Comparison of ENCODE assay signal across 19 cellular contexts in the genomic region with DNA sequence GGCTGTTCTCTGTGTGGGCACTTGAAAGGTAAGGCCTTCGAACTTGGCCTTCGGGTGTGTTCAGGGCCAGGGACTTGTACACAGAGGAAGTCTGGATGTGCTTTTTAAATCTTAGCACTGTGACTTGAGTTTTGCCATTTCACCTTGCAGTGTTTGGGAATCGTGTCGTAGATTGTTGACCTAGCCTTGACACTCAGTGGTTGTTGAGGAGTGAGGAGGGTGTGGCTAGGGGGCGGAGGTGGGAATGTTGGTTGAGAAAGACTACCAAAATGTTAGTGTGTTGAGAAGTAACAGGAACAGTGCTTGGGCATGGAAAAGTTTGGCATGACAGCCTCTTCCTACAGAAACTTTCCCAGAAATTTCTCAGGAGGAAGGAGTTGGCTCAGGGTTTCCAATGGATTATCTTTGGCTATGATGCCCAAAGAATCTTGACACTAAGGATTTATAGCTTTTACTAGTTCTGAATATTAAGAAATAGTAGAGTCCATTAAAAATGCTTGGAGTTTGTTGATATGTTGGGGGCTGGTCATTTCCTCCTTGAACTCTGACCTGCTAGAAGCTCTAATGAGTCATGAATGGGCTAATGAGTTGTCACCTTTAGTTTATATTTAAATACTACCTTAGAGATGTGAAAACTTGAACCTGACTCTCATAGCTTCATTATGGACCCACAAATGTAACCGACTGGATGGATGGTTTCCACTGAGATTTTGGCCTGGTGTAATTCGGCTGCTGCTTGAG. TPM values are rescaled to one million over a fixed set of nuclear protein-coding genes. Genes with fewer than 3 reads are reported as not detected.
DNase-seq lines count a peak whose midpoint lies in the region; ATAC-seq, FAIRE-seq and TF ChIP-seq lines count a peak whose summit lies in the region.
"Had no signal": no experiment of that assay in that cellular context is flagged by ENCODE, and none has a peak within 500 bp of the region (broad histone marks: within the 10 kb centered on the region; RNA-seq: fewer than 3 reads in every experiment).

No MANE protein-coding gene starts in this region.

- peaks cover 52% of the 10 kb centered on the region for H3K4me1 ChIP-seq in MM.1S (ENCODE audit: low read length)
- H3K4me1 ChIP-seq in small intestine (ENCODE audit: control insufficient read depth in 2 of 2, insufficient read depth in 1 of 2, low read depth in 1 of 2, low read length in 1 of 2), result peaks cover 11 to 22% of the 10 kb centered on the region in 2 donors
- no peaks in the 10 kb centered on the region for H3K4me1 ChIP-seq in naive thymus-derived CD4-positive, alpha-beta T cell (ENCODE audit: control insufficient read depth in 2 of 2, insufficient read depth in 2 of 2, low read length in 2 of 2)
- no peaks in the 10 kb centered on the region for H3K4me1 ChIP-seq in neural progenitor cell

- FAIRE-seq in GM12892 (lab: Jason Lieb, UNC), result peak; percentile 54
- no peak for FAIRE-seq in small intestine (lab: Jason Lieb, UNC)

- H4K20me1 ChIP-seq in MM.1S (ENCODE audit: insufficient read depth, low read length) (no peaks in the 10 kb centered on the region), neural progenitor cell (ENCODE audit: low read depth) (no peaks in the 10 kb centered on the region)

- POLR2A ChIA-PET in naive thymus-derived CD4-positive, alpha-beta T cell (lab: Charles Lee), result no interaction called here

- H3K9me2 ChIP-seq in MM.1S (replicated peaks; ENCODE audit: insufficient read depth, low read length), result no peaks in the 10 kb centered on the region

- DNase-seq in GM12892 (ENCODE audit: insufficient read length), result no peak
- DNase-seq in MM.1S, result no peak
- DNase-seq in left colon, result peak in 1 of 2 donors; percentile 36
- DNase-seq in small intestine, result peak; percentile 68
- no peak for DNase-seq in naive thymus-derived CD4-positive, alpha-beta T cell
- DNase-seq in neural progenitor cell (ENCODE audit: low spot score), result no peak
- DNase-seq: ACHN, AML-193, GDM1, H9, KG1, NCI-H1417, NCI-H187, NCI-H2107, NCI-H2227 treated with DMSO at 0.1 percent for 48 hours, NCI-H524 treated with DMSO at 0.1 percent for 48 hours had no signal

- no peak overlapping the region for H3K27ac Mint-ChIP-seq in naive thymus-derived CD4-positive, alpha-beta T cell
- H3K27ac Mint-ChIP-seq in neural progenitor cell, result no peak overlapping the region
- H3K27ac Mint-ChIP-seq: CD14-positive monocyte, H9 had no signal

- no peak for TF ChIP-seq POLR2A in GM12892 (IDR thresholded peaks at IDR 0.05; ENCODE audit: low read depth, low read length)

- H2AFZ ChIP-seq in MM.1S (ENCODE audit: low read length) (no peak overlapping the region), neural progenitor cell (replicated peaks) (no peak overlapping the region)
- H2AFZ ChIP-seq: PC-9 had no signal

- peak; percentile 22 for ATAC-seq in left colon
- ATAC-seq in naive thymus-derived CD4-positive, alpha-beta T cell, result no peak
- ATAC-seq in HG02852 (IDR thresholded peaks at IDR 0.05; ENCODE audit: unreplicated experiment), result no peak

- no peaks in the 10 kb centered on the region for H3K27me3 Mint-ChIP-seq in naive thymus-derived CD4-positive, alpha-beta T cell
- peaks cover 5% of the 10 kb centered on the region for H3K27me3 Mint-ChIP-seq in neural progenitor cell (ENCODE audit: insufficient read depth, low read depth)

- H3K36me3 Mint-ChIP-seq in naive thymus-derived CD4-positive, alpha-beta T cell, result no peaks in the 10 kb centered on the region
- no peaks in the 10 kb centered on the region for H3K36me3 Mint-ChIP-seq in neural progenitor cell
- H3K36me3 Mint-ChIP-seq: CD14-positive monocyte had no signal

- H3K4me3 ChIP-seq in MM.1S (ENCODE audit: low read length) (no peak overlapping the region), small intestine (ENCODE audit: low read depth in 1 of 2, low read length in 2 of 2) (no peak overlapping the region), neural progenitor cell (no peak overlapping the region)
- H3K4me3 ChIP-seq in naive thymus-derived CD4-positive, alpha-beta T cell (ENCODE audit: low read length), result no peak overlapping the region
- H3K4me3 ChIP-seq: PC-9 had no signal

- CTCF ChIA-PET in naive thymus-derived CD4-positive, alpha-beta T cell (lab: Charles Lee), result no interaction called here

- peaks cover 0 to 17% (median 0%) of the 10 kb centered on the region in 7 donors for H3K4me1 Mint-ChIP-seq in naive thymus-derived CD4-positive, alpha-beta T cell
- H3K4me1 Mint-ChIP-seq in neural progenitor cell, result no peaks in the 10 kb centered on the region
- H3K4me1 Mint-ChIP-seq: CD14-positive monocyte, H9 had no signal

- no peak overlapping the region for H3K4me3 Mint-ChIP-seq in naive thymus-derived CD4-positive, alpha-beta T cell
- H3K4me3 Mint-ChIP-seq in neural progenitor cell, result no peak overlapping the region
- H3K4me3 Mint-ChIP-seq: CD14-positive monocyte, H9 had no signal

- H3K79me2 ChIP-seq in MM.1S (ENCODE audit: low read length) (peaks cover 93% of the 10 kb centered on the region), neural progenitor cell (ENCODE audit: low read depth) (no peaks in the 10 kb centered on the region)

- H3K27ac ChIP-seq in MM.1S (ENCODE audit: low read length), result peak overlapping the region; percentile 100
- peak overlapping the region; percentile 32 to 81 for H3K27ac ChIP-seq in small intestine (ENCODE audit: low read depth in 1 of 2, low read length in 1 of 2)
- H3K27ac ChIP-seq in naive thymus-derived CD4-positive, alpha-beta T cell (ENCODE audit: low read depth, low read length), result no peak overlapping the region
- H3K27ac ChIP-seq in neural progenitor cell, result no peak overlapping the region
- H3K27ac ChIP-seq: PC-9 had no signal

- H3K9me3 Mint-ChIP-seq in naive thymus-derived CD4-positive, alpha-beta T cell, result peaks cover 0 to 2% (median 0%) of the 10 kb centered on the region in 11 donors
- H3K9me3 Mint-ChIP-seq in neural progenitor cell, result no peaks in the 10 kb centered on the region
- H3K9me3 Mint-ChIP-seq: H9 had no signal

- TF ChIP-seq CTCF in MM.1S (IDR thresholded peaks at IDR 0.05; ENCODE audit: low read length), result no peak
- no peak for TF ChIP-seq CTCF in neural progenitor cell (IDR thresholded peaks at IDR 0.05)

- H3K36me3 ChIP-seq in MM.1S (replicated peaks; ENCODE audit: insufficient read depth, low read length) (peaks cover under 1% of the 10 kb centered on the region; the same call in 1 of the 2 replicates), small intestine (ENCODE audit: control insufficient read depth in 2 of 2, insufficient read depth in 2 of 2, low read length in 2 of 2) (no peaks in the 10 kb centered on the region), neural progenitor cell (no peaks in the 10 kb centered on the region)
- no peaks in the 10 kb centered on the region for H3K36me3 ChIP-seq in naive thymus-derived CD4-positive, alpha-beta T cell (ENCODE audit: control insufficient read depth in 2 of 3, insufficient read depth in 3 of 3, low read length in 3 of 3)

- intact Hi-C loops in left colon (cut with DNase I, micrococcal nuclease), result no loop called here
- intact Hi-C loops in naive thymus-derived CD4-positive, alpha-beta T cell (cut with micrococcal nuclease), result no loop called here

- H3K9ac ChIP-seq in MM.1S (ENCODE audit: low read length) (0 out of 2 replicates have a peak overlapping the region, but pooled peaks have one; percentile 8), neural progenitor cell (no peak overlapping the region)

- H3F3A ChIP-seq in MM.1S (ENCODE audit: insufficient read depth, low read length), result peaks cover 39% of the 10 kb centered on the region
- no peaks in the 10 kb centered on the region for H3F3A ChIP-seq in neural progenitor cell (ENCODE audit: low read depth)

- H3K9me3 ChIP-seq in MM.1S (replicated peaks; ENCODE audit: insufficient read depth, low read length), result no peaks in the 10 kb centered on the region
- no peaks in the 10 kb centered on the region for H3K9me3 ChIP-seq in small intestine (ENCODE audit: control insufficient read depth, low read depth)
- H3K9me3 ChIP-seq in naive thymus-derived CD4-positive, alpha-beta T cell (ENCODE audit: control insufficient read depth in 2 of 3, low read length in 3 of 3), result no peaks in the 10 kb centered on the region
- no peaks in the 10 kb centered on the region for H3K9me3 ChIP-seq in neural progenitor cell (ENCODE audit: low read depth)

- H3K27me3 ChIP-seq in MM.1S (replicated peaks; ENCODE audit: insufficient read depth, low read length) (no peaks in the 10 kb centered on the region), small intestine (ENCODE audit: control insufficient read depth in 2 of 2, insufficient read depth in 2 of 2, low read length in 2 of 2) (no peaks in the 10 kb centered on the region), neural progenitor cell (no peaks in the 10 kb centered on the region)
- no peaks in the 10 kb centered on the region for H3K27me3 ChIP-seq in naive thymus-derived CD4-positive, alpha-beta T cell (ENCODE audit: control insufficient read depth in 2 of 2, insufficient read depth in 2 of 2, low read length in 2 of 2)

- H3K4me2 ChIP-seq in MM.1S (ENCODE audit: low read depth, low read length), result peak overlapping the region; percentile 57
- no peak overlapping the region for H3K4me2 ChIP-seq in neural progenitor cell
- H3K4me2 ChIP-seq: PC-9 had no signal

- 51 to 73% (median 60%) methylated on average over 7 of the region's 7 CpGs for WGBS in small intestine, 3 donors

RNA-seq across cellular contexts. Expression of gene BARX2, which starts 40.6 kb away (rescaled TPM):
- 2.2 TPM for polyA plus RNA-seq in GM12892 (2012; ENCODE audit: missing spikeins)
- total RNA-seq in left colon (10 to 100 TPM; 11.6 to 31.3 TPM), neural progenitor cell (ENCODE audit: low replicate concordance) (not detected in 2 replicates)
- polyA plus RNA-seq in small intestine, result 10 to 100 TPM; 12.2 to 19.5 (median 18.8) TPM
- under 1 TPM in 1 of 5 experiments, not detected in 4; 0.44 TPM for total RNA-seq in naive thymus-derived CD4-positive, alpha-beta T cell
- polyA plus RNA-seq in naive thymus-derived CD4-positive, alpha-beta T cell, result not detected
- total RNA-seq: H9 had no signal
- polyA plus RNA-seq: CD14-positive monocyte had no signal

Comparison
In these comparisons a context has a peak if more than half of its experiments do, and no peak if none do; other contexts are left out.
1. H3K27ac ChIP-seq: peak in MM.1S (single experiment) and small intestine (2 of 2); none in naive thymus-derived CD4-positive, alpha-beta T cell (single experiment) and neural progenitor cell (single experiment).
2. RNA of gene BARX2, which starts 40.6 kb away (total RNA-seq): 11.6 to 31.3 TPM in left colon; 0.44 TPM in naive thymus-derived CD4-positive, alpha-beta T cell and not detected in neural progenitor cell; every median in the first group is over 4 times any median in the second.